17 cellular contexts compared by ENCODE assay signal in the genomic region with DNA sequence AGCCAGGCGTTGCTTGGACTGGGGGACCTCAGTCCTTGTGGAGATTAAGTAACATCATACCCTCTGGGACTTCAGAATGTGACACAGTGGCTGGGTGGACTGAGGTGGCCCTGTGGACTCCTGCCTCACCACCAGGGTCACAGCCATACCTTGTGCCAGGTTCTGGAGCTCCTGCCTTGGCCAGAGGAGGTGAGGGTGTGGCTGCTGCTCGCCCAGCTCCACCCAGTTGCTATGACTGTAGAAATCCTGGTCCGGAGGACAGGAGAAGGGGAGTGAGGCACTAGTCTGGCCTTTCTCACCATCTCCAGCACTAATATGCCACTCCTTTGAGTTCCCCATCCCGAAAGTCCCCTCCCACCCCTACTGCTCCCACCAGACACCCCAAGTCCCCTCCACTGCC. TPM values are rescaled to one million over a fixed set of nuclear protein-coding genes. Genes with fewer than 3 reads are reported as not detected.
DNase-seq lines count a peak whose midpoint lies in the region; ATAC-seq, FAIRE-seq and TF ChIP-seq lines count a peak whose summit lies in the region.
"Had no signal": no experiment of that assay in that cellular context is flagged by ENCODE, and none has a peak within 500 bp of the region (broad histone marks: within the 10 kb centered on the region; RNA-seq: fewer than 3 reads in every experiment).

No MANE protein-coding gene starts in this region.

- ATAC-seq in GM21723 (IDR thresholded peaks at IDR 0.05; ENCODE audit: unreplicated experiment) (no peak), HG02884 (IDR thresholded peaks at IDR 0.05; ENCODE audit: unreplicated experiment) (no peak)

- peaks cover 16% of the 10 kb centered on the region for H3K36me3 Mint-ChIP-seq in T-helper 2 cell treated with Interferon-gamma antibody and Interleukin-4, amounts not matched to agents 5 μg/mL and 100 μg/mL, for 36 hours (ENCODE audit: low read depth)

- no peaks in the 10 kb centered on the region for H3K9me2 ChIP-seq in hepatocyte (replicated peaks; ENCODE audit: insufficient read depth)

- no peak overlapping the region for H3K4me3 ChIP-seq in hepatocyte
- no peak overlapping the region for H3K4me3 ChIP-seq in small intestine (ENCODE audit: low read depth in 1 of 2, low read length in 2 of 2)

- H3K4me1 ChIP-seq in hepatocyte (ENCODE audit: insufficient read depth): peaks cover 27% of the 10 kb centered on the region
- H3K4me1 ChIP-seq in small intestine (ENCODE audit: control insufficient read depth in 2 of 2, insufficient read depth in 1 of 2, low read depth in 1 of 2, low read length in 1 of 2): peaks cover 0 to 4% of the 10 kb centered on the region in 2 donors

- TF ChIP-seq CTCF in hepatocyte (IDR thresholded peaks at IDR 0.05; ENCODE audit: poor library complexity): no peak

- no peaks in the 10 kb centered on the region for H4K20me1 ChIP-seq in hepatocyte (ENCODE audit: insufficient read depth, poor library complexity, severe bottlenecking)

- no peak for DNase-seq in T-helper 2 cell treated with Interferon-gamma antibody and Interleukin-4, amounts not matched to agents 5 μg/mL and 100 μg/mL, for 36 hours (ENCODE audit: low spot score)
- DNase-seq in T-helper 2 cell (no peak), RPMI8226 (peak; percentile 41), hepatocyte (ENCODE audit: low spot score) (peak; percentile 45), small intestine (peak; percentile 88), GOT3 (lab: John Stamatoyannopoulos, UW) (no peak)
- DNase-seq: Caco-2; effector CD4-positive, alpha-beta T cell; hypothalamus; left cardiac atrium; NCI-H2029; NCI-H748 treated with DMSO at 0.1 percent for 48 hours; SIG-M5 had no signal

- no peak overlapping the region for H2AFZ ChIP-seq in hepatocyte

- no peak overlapping the region for H3K4me2 ChIP-seq in hepatocyte

- no peaks in the 10 kb centered on the region for H3K27me3 Mint-ChIP-seq in T-helper 2 cell treated with Interferon-gamma antibody and Interleukin-4, amounts not matched to agents 5 μg/mL and 100 μg/mL, for 36 hours (ENCODE audit: low read depth)

- H3K9me3 ChIP-seq in hepatocyte (ENCODE audit: low read depth) (no peaks in the 10 kb centered on the region), small intestine (ENCODE audit: control insufficient read depth, low read depth) (no peaks in the 10 kb centered on the region)
- H3K9me3 ChIP-seq: Caco-2 had no signal

- peak overlapping the region; percentile 76 for H3K27ac Mint-ChIP-seq in T-helper 2 cell treated with Interferon-gamma antibody and Interleukin-4, amounts not matched to agents 5 μg/mL and 100 μg/mL, for 36 hours

- H3K36me3 ChIP-seq in hepatocyte (replicated peaks; ENCODE audit: insufficient read depth, low read depth): no peaks in the 10 kb centered on the region
- peaks cover 0 to 3% of the 10 kb centered on the region in 2 donors for H3K36me3 ChIP-seq in small intestine (ENCODE audit: control insufficient read depth in 2 of 2, insufficient read depth in 2 of 2, low read length in 2 of 2)

- WGBS in hepatocyte (ENCODE audit: low lambda C conversion rate, missing lambda C conversion rate): 76% methylated on average over 4 of the region's 4 CpGs
- WGBS in small intestine, 3 donors: 36 to 70% (median 37%) methylated on average over 3 to 4 of the region's 4 CpGs

- H3K9me3 Mint-ChIP-seq in T-helper 2 cell treated with Interferon-gamma antibody and Interleukin-4, amounts not matched to agents 5 μg/mL and 100 μg/mL, for 36 hours: no peaks in the 10 kb centered on the region

- H3K79me2 ChIP-seq in hepatocyte: no peaks in the 10 kb centered on the region

- H3K4me3 Mint-ChIP-seq in T-helper 2 cell treated with Interferon-gamma antibody and Interleukin-4, amounts not matched to agents 5 μg/mL and 100 μg/mL, for 36 hours: no peak overlapping the region

- peaks cover 38% of the 10 kb centered on the region for H3K4me1 Mint-ChIP-seq in T-helper 2 cell treated with Interferon-gamma antibody and Interleukin-4, amounts not matched to agents 5 μg/mL and 100 μg/mL, for 36 hours (ENCODE audit: low read depth)

- FAIRE-seq in small intestine (lab: Jason Lieb, UNC): no peak
- FAIRE-seq: TTC549 had no signal

- H3K27me3 ChIP-seq in hepatocyte: no peaks in the 10 kb centered on the region
- no peaks in the 10 kb centered on the region for H3K27me3 ChIP-seq in small intestine (ENCODE audit: control insufficient read depth in 2 of 2, insufficient read depth in 2 of 2, low read length in 2 of 2)

- no peak overlapping the region for H3K27ac ChIP-seq in hepatocyte
- H3K27ac ChIP-seq in small intestine (ENCODE audit: low read depth in 1 of 2, low read length in 1 of 2): peak overlapping the region in 1 of 2 donors; percentile 50

RNA-seq across cellular contexts. Expression of a gene that starts 1.9 kb away (rescaled TPM):
- total RNA-seq in hepatocyte: 1.5 and 3.4 TPM in 2 replicates
- 2.8 and 5.2 TPM in 2 replicates for polyA plus RNA-seq in hepatocyte
- 1 to 10 TPM; 2.9 to 9.8 (median 3.0) TPM for polyA plus RNA-seq in small intestine
- total RNA-seq: myocyte had no signal

RNA-seq across cellular contexts. Expression of a gene that starts 12.7 kb away (rescaled TPM):
- 1.4 and 4.1 TPM in 2 replicates for total RNA-seq in hepatocyte
- polyA plus RNA-seq in hepatocyte (1.8 and 2.0 TPM in 2 replicates), small intestine (1 to 10 TPM; 1.4 to 6.4 (median 2.7) TPM)
- total RNA-seq: myocyte had no signal

RNA-seq across cellular contexts. Expression of a gene that starts 20.4 kb away (rescaled TPM):
- total RNA-seq in hepatocyte: 23.3 and 36.6 TPM in 2 replicates
- polyA plus RNA-seq in hepatocyte (51.0 and 59.6 TPM in 2 replicates), small intestine (10 to 100 TPM; 19.9 to 42.4 (median 22.4) TPM)

RNA-seq across cellular contexts. Expression of a gene that starts 31.6 kb away (rescaled TPM):
- total RNA-seq in hepatocyte: 42.9 and 51.9 TPM in 2 replicates
- polyA plus RNA-seq in hepatocyte (48.7 and 57.9 TPM in 2 replicates), small intestine (10 to 100 TPM; 27.3 to 90.2 (median 29.7) TPM)

RNA-seq across cellular contexts. Expression of a gene that starts 35.4 kb away (rescaled TPM):
- total RNA-seq in hepatocyte: 6.4 and 7.9 TPM in 2 replicates
- polyA plus RNA-seq in hepatocyte: 4.9 and 8.5 TPM in 2 replicates
- polyA plus RNA-seq in small intestine: 10 to 100 TPM in 1 of 3 donors, 1 to 10 TPM in 2; 1.6 to 12.2 (median 6.3) TPM

Comparison
In these comparisons a context has a peak if more than half of its experiments do, and no peak if none do; other contexts are left out.
1. DNase-seq: peak in RPMI8226 (single experiment), hepatocyte (single experiment) and small intestine (single experiment); none in T-helper 2 cell treated with Interferon-gamma antibody and Interleukin-4, amounts not matched to agents 5 μg/mL and 100 μg/mL, for 36 hours (single experiment), T-helper 2 cell (0 of 5) and GOT3 (single experiment).